Comparison of ENCODE assay signal across 17 cellular contexts in genomic region chr4:82744284-82744963, GRCh38. TPM values are rescaled to one million over a fixed set of nuclear protein-coding genes. Genes with fewer than 3 reads are reported as not detected.
DNase-seq lines count a peak whose midpoint lies in the region; ATAC-seq and TF ChIP-seq lines count a peak whose summit lies in the region.
"Had no signal": no experiment of that assay in that cellular context is flagged by ENCODE, and none has a peak within 500 bp of the region (broad histone marks: within the 10 kb centered on the region; RNA-seq: fewer than 3 reads in every experiment).

No MANE protein-coding gene starts in this region.

- H3K27me3 Mint-ChIP-seq in MCF 10A (ENCODE audit: insufficient read depth, unreplicated experiment) (no peaks in the 10 kb centered on the region), type B pancreatic cell (no peaks in the 10 kb centered on the region)
- H3K27me3 Mint-ChIP-seq: activated naive CD8-positive, alpha-beta T cell had no signal

- intact Hi-C loops in MCF 10A (cut with micrococcal nuclease) (no loop called here), Right ventricle myocardium inferior (cut with DNase I) (no loop called here)

- H3K4me3 Mint-ChIP-seq in MCF 10A (ENCODE audit: unreplicated experiment) = no peak overlapping the region
- no peak overlapping the region for H3K4me3 Mint-ChIP-seq in type B pancreatic cell
- H3K4me3 Mint-ChIP-seq: activated CD4-positive, alpha-beta T cell treated with anti-CD3 and anti-CD28 coated beads, Interleukin-2, amount 10 ng/mL, durations not matched to agents 7 days and 5 days; activated naive CD8-positive, alpha-beta T cell; endodermal cell had no signal

- H3K9me3 Mint-ChIP-seq in MCF 10A (ENCODE audit: unreplicated experiment) (no peaks in the 10 kb centered on the region), type B pancreatic cell (no peaks in the 10 kb centered on the region)
- H3K9me3 Mint-ChIP-seq: activated CD4-positive, alpha-beta T cell treated with anti-CD3 and anti-CD28 coated beads, Interleukin-2, amount 10 ng/mL, durations not matched to agents 7 days and 5 days; endodermal cell had no signal

- peak overlapping the region; percentile 85 for H3K27ac Mint-ChIP-seq in MCF 10A (ENCODE audit: low read depth, unreplicated experiment)
- peak overlapping the region; percentile 63 for H3K27ac Mint-ChIP-seq in type B pancreatic cell
- H3K27ac Mint-ChIP-seq: activated CD4-positive, alpha-beta T cell treated with anti-CD3 and anti-CD28 coated beads, Interleukin-2, amount 10 ng/mL, durations not matched to agents 7 days and 5 days; activated naive CD8-positive, alpha-beta T cell; endodermal cell had no signal

- CTCF ChIA-PET in MCF 10A (lab: Yijun Ruan, JAX) = interaction anchor here (0.7 to 1.3 kb wide), 2 partner anchors 55 to 546 kb away, joined by 3 read pairs; no protein-coding TSS in a partner anchor

- H3K27me3 ChIP-seq in layer of hippocampus (ENCODE audit: control insufficient read depth, insufficient read depth, low read length) (no peaks in the 10 kb centered on the region), Peyer's patch (no peaks in the 10 kb centered on the region)
- H3K27me3 ChIP-seq: tibial artery had no signal

- BruUV-seq in MCF 10A (replicated peaks; lab: Mats Ljungman, UMichigan) = no TSS peak

- POLR2A ChIA-PET in MCF 10A (lab: Yijun Ruan, JAX) = interaction anchor here (0.7 to 3.2 kb wide), 4 partner anchors 10 to 392 kb away, joined by 3 to 13 read pairs (median 4); no protein-coding TSS in a partner anchor

- TF ChIP-seq CTCF in MCF 10A (IDR thresholded peaks at IDR 0.05; ENCODE audit: unreplicated experiment) = no peak
- no peak for TF ChIP-seq CTCF in type B pancreatic cell (conservative IDR thresholded peaks at IDR 0.05)
- TF ChIP-seq CTCF in Peyer's patch (IDR thresholded peaks at IDR 0.05) = no peak

- H3K4me1 Mint-ChIP-seq in MCF 10A (ENCODE audit: insufficient read depth, unreplicated experiment) = peaks cover 30% of the 10 kb centered on the region
- H3K4me1 Mint-ChIP-seq in type B pancreatic cell (ENCODE audit: unreplicated experiment) = peaks cover 26% of the 10 kb centered on the region
- H3K4me1 Mint-ChIP-seq: activated CD4-positive, alpha-beta T cell treated with anti-CD3 and anti-CD28 coated beads, Interleukin-2, amount 10 ng/mL, durations not matched to agents 7 days and 5 days had no signal

- no peaks in the 10 kb centered on the region for H3K36me3 ChIP-seq in Peyer's patch
- H3K36me3 ChIP-seq: tibial artery had no signal

- H3K36me3 Mint-ChIP-seq in MCF 10A (ENCODE audit: insufficient read depth, unreplicated experiment) = no peaks in the 10 kb centered on the region
- peaks cover 3% of the 10 kb centered on the region for H3K36me3 Mint-ChIP-seq in type B pancreatic cell
- H3K36me3 Mint-ChIP-seq: activated naive CD8-positive, alpha-beta T cell had no signal

- H3K4me1 ChIP-seq in Peyer's patch = no peaks in the 10 kb centered on the region
- H3K4me1 ChIP-seq: tibial artery had no signal

- no peaks in the 10 kb centered on the region for H3K9me3 ChIP-seq in Peyer's patch
- H3K9me3 ChIP-seq: tibial artery had no signal

- H3K27ac ChIP-seq in layer of hippocampus (ENCODE audit: low read depth, low read length) = peak overlapping the region; percentile 1
- no peak overlapping the region for H3K27ac ChIP-seq in Peyer's patch
- H3K27ac ChIP-seq: tibial artery had no signal

- ATAC-seq in Right ventricle myocardium inferior = no peak

- peak; percentile 9 for DNase-seq in NCI-H510A treated with DMSO at 0.1 percent for 48 hours (lab: John Stamatoyannopoulos, UW)
- no peak for DNase-seq in NCI-H510A (lab: John Stamatoyannopoulos, UW)
- DNase-seq in MCF 10A (ENCODE audit: unreplicated experiment) = peak; percentile 95
- DNase-seq in type B pancreatic cell (ENCODE audit: extremely low spot score, unreplicated experiment) = no peak
- DNase-seq in Right ventricle myocardium inferior (ENCODE audit: missing footprints) = no peak
- no peak for DNase-seq in activated CD8-positive, alpha-beta memory T cell treated with anti-CD3 and anti-CD28 coated beads, Interleukin-2, amount 50 U/mL, for 48 hours
- no peak for DNase-seq in Peyer's patch
- DNase-seq: activated CD4-positive, alpha-beta T cell treated with anti-CD3 and anti-CD28 coated beads, Interleukin-2, amount 10 ng/mL, durations not matched to agents 7 days and 5 days; central memory CD4-positive, alpha-beta T cell; MV-4-11; NCI-H2171 treated with DMSO at 0.1 percent for 48 hours; SIG-M5; stimulated activated CD4-positive, alpha-beta T cell treated with anti-CD3 and anti-CD28 coated beads, Interleukin-4, amount 100 ng/mL, for 24 hours; tibial artery had no signal

- TF ChIP-seq POLR2A in Peyer's patch (IDR thresholded peaks at IDR 0.05) = no peak

- H3K4me3 ChIP-seq in Peyer's patch = no peak overlapping the region
- H3K4me3 ChIP-seq: tibial artery had no signal

RNA-seq across cellular contexts. Expression of gene SCD5, which starts 54.2 kb away (rescaled TPM):
- total RNA-seq in MCF 10A (2022) = 3.5 and 3.6 TPM in 2 replicates
- 22.5 and 36.6 TPM in 2 replicates for total RNA-seq in type B pancreatic cell (ENCODE audit: low replicate concordance)
- 5.1 TPM for total RNA-seq in Right ventricle myocardium inferior
- 1 to 10 TPM in 3 of 4 donors, under 1 TPM in 1; 0.70 to 5.0 (median 3.0) TPM for total RNA-seq in Peyer's patch

Comparison
In these comparisons a context has a peak if more than half of its experiments do, and no peak if none do; other contexts are left out.
1. DNase-seq: peak in NCI-H510A treated with DMSO at 0.1 percent for 48 hours (single experiment) and MCF 10A (single experiment); none in NCI-H510A (single experiment), type B pancreatic cell (single experiment), Right ventricle myocardium inferior (single experiment), activated CD8-positive, alpha-beta memory T cell treated with anti-CD3 and anti-CD28 coated beads, Interleukin-2, amount 50 U/mL, for 48 hours (single experiment) and Peyer's patch (0 of 3).